ENCODE assay signal across 8 cellular contexts in genomic region chr17:64506201-64506575, GRCh38. TPM values are rescaled to one million over a fixed set of nuclear protein-coding genes. Genes with fewer than 3 reads are reported as not detected.
DNase-seq lines count a peak whose midpoint lies in the region; ATAC-seq and TF ChIP-seq lines count a peak whose summit lies in the region.

Gene DDX5 (minus strand): TSS chr17:64506289. CDS start chr17:64506119, 170 bp downstream.

- TF ChIP-seq CTCF in epithelial cell of esophagus (IDR thresholded peaks at IDR 0.05; ENCODE audit: insufficient read depth, low read depth, low read length, missing control alignments), result no peak

- ATAC-seq in GM21447 (IDR thresholded peaks at IDR 0.05; ENCODE audit: unreplicated experiment), result peak; percentile 56

- in situ Hi-C loops in Caki2 (cut with HindIII; ENCODE audit: low pct_unique_long_range_greater_than_20kb, low sequenced_read_pairs), result no loop called here

- no peaks in the 10 kb centered on the region for H3K27me3 ChIP-seq in mononuclear cell (ENCODE audit: insufficient read depth, low read length)

- DNase-seq in Caki2 (ENCODE audit: low read depth), result no peak
- peak; percentile 79 for DNase-seq in HuH-7.5 (ENCODE audit: low spot score)
- peak; percentile 99 for DNase-seq in OCI-M1 (lab: John Stamatoyannopoulos, UW)
- peak; percentile 96 for DNase-seq in activated T-cell treated with anti-CD3 and anti-CD28 coated beads for 1 hour (ENCODE audit: low read depth)
- no peak for DNase-seq in epithelial cell of esophagus (ENCODE audit: low read depth)
- DNase-seq in stimulated activated CD8-positive, alpha-beta memory T cell treated with anti-CD3 and anti-CD28 coated beads, Interleukin-2, amount 100 ng/mL, for 48 hours (ENCODE audit: low read depth in 2 of 2), result peak; percentile 95 to 97

- H3K4me3 ChIP-seq in epithelial cell of esophagus (ENCODE audit: low read length) (peak within 1 kb of the TSS; percentile 93), mononuclear cell (ENCODE audit: low read length) (peak within 1 kb of the TSS; percentile 100)

- H3K9me3 ChIP-seq in mononuclear cell (ENCODE audit: low read depth, low read length), result no peaks in the 10 kb centered on the region

- H3K4me1 ChIP-seq in mononuclear cell (ENCODE audit: insufficient read depth, low read length), result peaks cover 45% of the 10 kb centered on the region

RNA-seq across cellular contexts. Expression of gene DDX5, which starts in this region (rescaled TPM):
- total RNA-seq in Caki2 (2014; rRNA removed; shearing (Covaris generic); ENCODE audit: low replicate concordance), result 293 and 315 TPM in 2 replicates
- total RNA-seq in mononuclear cell, result 1,862 TPM

Comparison
In these comparisons a context has a peak if more than half of its experiments do, and no peak if none do; other contexts are left out.
1. DNase-seq: peak in HuH-7.5 (single experiment), OCI-M1 (single experiment), activated T-cell treated with anti-CD3 and anti-CD28 coated beads for 1 hour (single experiment) and stimulated activated CD8-positive, alpha-beta memory T cell treated with anti-CD3 and anti-CD28 coated beads, Interleukin-2, amount 100 ng/mL, for 48 hours (2 of 2); none in Caki2 (single experiment) and epithelial cell of esophagus (single experiment).